In genomic region chr17:81948635-81949378, GRCh38 we compare ENCODE assay signal across 1 cellular context.
TF ChIP-seq lines count a peak whose summit lies in the region.

No MANE protein-coding gene starts in this region.

TF ChIP-seq in K562, 482 proteins besides CTCF, POLR2A, EP300 and RAD21:
- TF ChIP-seq PML (IDR thresholded peaks at IDR 0.05; ENCODE audit: low read length) (no peak), MAFF (IDR thresholded peaks at IDR 0.05; ENCODE audit: low read length) (no peak), ATF4 (CRISPR knock-in tag; IDR thresholded peaks at IDR 0.05) (no peak), KLF1 (tag; IDR thresholded peaks at IDR 0.05) (no peak), NFIC (IDR thresholded peaks at IDR 0.05) (peak; percentile 95)
- TF ChIP-seq, protein P1, sequence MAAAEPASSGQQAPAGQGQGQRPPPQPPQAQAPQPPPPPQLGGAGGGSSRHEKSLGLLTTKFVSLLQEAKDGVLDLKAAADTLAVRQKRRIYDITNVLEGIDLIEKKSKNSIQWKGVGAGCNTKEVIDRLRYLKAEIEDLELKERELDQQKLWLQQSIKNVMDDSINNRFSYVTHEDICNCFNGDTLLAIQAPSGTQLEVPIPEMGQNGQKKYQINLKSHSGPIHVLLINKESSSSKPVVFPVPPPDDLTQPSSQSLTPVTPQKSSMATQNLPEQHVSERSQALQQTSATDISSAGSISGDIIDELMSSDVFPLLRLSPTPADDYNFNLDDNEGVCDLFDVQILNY (CRISPR knock-in tag; IDR thresholded peaks at IDR 0.05), result no peak
